ENCODE assay signal across 1 cellular context in genomic region chr2:197234792-197235191, GRCh38.
TF ChIP-seq lines count a peak whose summit lies in the region.

No MANE protein-coding gene starts in this region.

TF ChIP-seq in H1, 55 proteins besides CTCF, POLR2A, EP300 and RAD21:
- TF ChIP-seq KDM5A (IDR thresholded peaks at IDR 0.05; ENCODE audit: low read length): no peak
- TF ChIP-seq, protein P1, sequence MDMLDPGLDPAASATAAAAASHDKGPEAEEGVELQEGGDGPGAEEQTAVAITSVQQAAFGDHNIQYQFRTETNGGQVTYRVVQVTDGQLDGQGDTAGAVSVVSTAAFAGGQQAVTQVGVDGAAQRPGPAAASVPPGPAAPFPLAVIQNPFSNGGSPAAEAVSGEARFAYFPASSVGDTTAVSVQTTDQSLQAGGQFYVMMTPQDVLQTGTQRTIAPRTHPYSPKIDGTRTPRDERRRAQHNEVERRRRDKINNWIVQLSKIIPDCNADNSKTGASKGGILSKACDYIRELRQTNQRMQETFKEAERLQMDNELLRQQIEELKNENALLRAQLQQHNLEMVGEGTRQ (IDR thresholded peaks at IDR 0.05; ENCODE audit: low read length): no peak
TF ChIP-seq in H1: peak in this region for 0.
